17 cellular contexts compared by ENCODE assay signal in genomic region chr17:10739341-10739905, GRCh38. TPM values are rescaled to one million over a fixed set of nuclear protein-coding genes. Genes with fewer than 3 reads are reported as not detected.
DNase-seq lines count a peak whose midpoint lies in the region; ATAC-seq, FAIRE-seq and TF ChIP-seq lines count a peak whose summit lies in the region.
"Had no signal": no experiment of that assay in that cellular context is flagged by ENCODE, and none has a peak within 500 bp of the region (broad histone marks: within the 10 kb centered on the region; RNA-seq: fewer than 3 reads in every experiment).

No MANE protein-coding gene starts in this region.

- 83% methylated on average over 6 of the region's 6 CpGs; no CpG with 5 or more reads in 1 of the 2 experiments for WGBS in H1 (ENCODE audit: extremely low coverage in 1 of 2, insufficient coverage in 1 of 2, insufficient read length in 1 of 2, insufficient replicate concordance in 2 of 2, low coverage in 1 of 2, low lambda C conversion rate in 2 of 2, missing lambda C conversion rate in 1 of 2), 2 experiments
- 53 to 76% (median 64%) methylated on average over 6 of the region's 6 CpGs for WGBS in stomach, 5 donors

- H3K4me3 ChIP-seq in Karpas-422 (ENCODE audit: low read length) (no peak overlapping the region), H1 (ENCODE audit: extremely low read depth in 1 of 4, insufficient read depth in 2 of 4, low read depth in 3 of 4, low read length in 4 of 4) (no peak overlapping the region), stomach (no peak overlapping the region)

- no peak overlapping the region; the same call in 1 of the 2 replicates for H2BK5ac ChIP-seq in H1 (ENCODE audit: low read depth, low read length)

- H3K27me3 ChIP-seq in Karpas-422 (ENCODE audit: low read length) (no peaks in the 10 kb centered on the region), H1 (replicated peaks in 1 of 4; ENCODE audit: control insufficient read depth in 3 of 4, extremely low read depth in 1 of 4, insufficient read depth in 3 of 4, low read length in 3 of 4) (no peaks in the 10 kb centered on the region), stomach (no peaks in the 10 kb centered on the region)

- H2BK20ac ChIP-seq in H1 (ENCODE audit: low read length) = no peak overlapping the region

- no peak overlapping the region for H2AK5ac ChIP-seq in H1 (ENCODE audit: low read depth, low read length)

- H3K18ac ChIP-seq in H1 (ENCODE audit: extremely low read depth, low read length) = peak overlapping the region; percentile 48

- peak overlapping the region; percentile 1; the same call in 1 of the 2 replicates for H2BK15ac ChIP-seq in H1 (ENCODE audit: low read length)

- H3K4me2 ChIP-seq in Karpas-422 (ENCODE audit: low read depth, low read length, poor library complexity, severe bottlenecking) (no peak overlapping the region), H1 (ENCODE audit: insufficient read depth in 1 of 2, low read depth in 2 of 2, low read length in 2 of 2) (no peak overlapping the region)

- no peaks in the 10 kb centered on the region for H3K79me1 ChIP-seq in H1 (ENCODE audit: low read depth, low read length)

- H3K56ac ChIP-seq in H1 (replicated peaks; ENCODE audit: insufficient read length, low read depth, low read length) = no peak overlapping the region

- no peak for TF ChIP-seq RAD21 in H1 (IDR thresholded peaks at IDR 0.05 in 1 of 2, conservative IDR thresholded peaks at IDR 0.05 in 1 of 2; ENCODE audit: low read depth in 2 of 2, low read length in 2 of 2)

- H2BK12ac ChIP-seq in H1 (ENCODE audit: low read depth, low read length) = no peak overlapping the region

- H3K4me1 ChIP-seq in Karpas-422 (ENCODE audit: low read length) (no peaks in the 10 kb centered on the region), H1 (replicated peaks in 1 of 4; ENCODE audit: control insufficient read depth in 3 of 4, insufficient read depth in 4 of 4, low read length in 3 of 4) (no peaks in the 10 kb centered on the region), stomach (peaks cover 18 to 64% (median 44%) of the 10 kb centered on the region in 4 donors)

- no peak for TF ChIP-seq CTCF in H1 (IDR thresholded peaks at IDR 0.05; ENCODE audit: control extremely low read depth in 1 of 3, insufficient read depth in 1 of 3, low read depth in 1 of 3, low read length in 3 of 3)
- no peak for TF ChIP-seq CTCF in stomach (IDR thresholded peaks at IDR 0.05)
- no peak for TF ChIP-seq CTCF in RWPE1 (conservative IDR thresholded peaks at IDR 0.05; ENCODE audit: low read depth)
- TF ChIP-seq CTCF in GM13977 (IDR thresholded peaks at IDR 0.05; ENCODE audit: extremely low read depth, insufficient read depth, missing control alignments) = no peak

- no peak for TF ChIP-seq POLR2A in H1 (IDR thresholded peaks at IDR 0.05; ENCODE audit: control extremely low read depth in 1 of 2, low read depth in 2 of 2, low read length in 2 of 2)
- TF ChIP-seq POLR2A in stomach (IDR thresholded peaks at IDR 0.05) = no peak

- TF ChIP-seq EP300 in H1 (IDR thresholded peaks at IDR 0.05; ENCODE audit: borderline replicate concordance in 1 of 2, low read depth in 2 of 2, low read length in 2 of 2) = no peak
- TF ChIP-seq EP300 in stomach (IDR thresholded peaks at IDR 0.05) = no peak

- no peaks in the 10 kb centered on the region for H3K9me2 ChIP-seq in Karpas-422 (replicated peaks; ENCODE audit: insufficient read depth, low read length)

- in situ Hi-C loops in GM13977 (cut with MboI; ENCODE audit: low pct_unique_long_range_greater_than_20kb, low sequenced_read_pairs, unreplicated experiment) = no loop called here

- no peak overlapping the region for H3K4ac ChIP-seq in H1 (replicated peaks; ENCODE audit: insufficient read length, low read depth, low read length)

- H3K9me3 ChIP-seq in Karpas-422 (ENCODE audit: low read length) = no peaks in the 10 kb centered on the region
- H3K9me3 ChIP-seq in H1 (ENCODE audit: insufficient read depth in 2 of 2, low read depth in 1 of 2, low read length in 1 of 2) = no peaks in the 10 kb centered on the region
- H3K9me3 ChIP-seq in stomach = no peaks in the 10 kb centered on the region

- H3K23ac ChIP-seq in H1 (ENCODE audit: insufficient read length) = no peak overlapping the region

- H4K5ac ChIP-seq in H1 (ENCODE audit: insufficient read length, low read depth, low read length) = no peak overlapping the region

- H3K23me2 ChIP-seq in H1 (ENCODE audit: low read depth, low read length) = no peaks in the 10 kb centered on the region; the same call in 1 of the 2 replicates

- peak; percentile 15 for DNase-seq in Karpas-422
- DNase-seq in H1 (ENCODE audit: low read depth in 1 of 2, low spot score in 2 of 2) = no peak
- DNase-seq in myocyte (ENCODE audit: low read depth) = peak; percentile 22
- peak; percentile 28 for DNase-seq in stomach
- no peak for DNase-seq in RWPE1 (ENCODE audit: low spot score)
- no peak for DNase-seq in GM13977 (ENCODE audit: low spot score)
- DNase-seq: ACHN; CD4-positive, CD25-positive, alpha-beta regulatory T cell; DMS79 treated with DMSO at 0.1 percent for 48 hours; Kasumi-1; NCI-H2029; NCI-H524 had no signal

- FAIRE-seq in H1 (lab: Jason Lieb, UNC) = no peak
- FAIRE-seq: G401.6, GM12891 had no signal

- no peaks in the 10 kb centered on the region for H4K20me1 ChIP-seq in Karpas-422 (ENCODE audit: insufficient read depth, low read depth, low read length)
- H4K20me1 ChIP-seq in H1 (replicated peaks in 1 of 2; ENCODE audit: control insufficient read depth in 1 of 2, insufficient read depth in 2 of 2, low read length in 2 of 2) = no peaks in the 10 kb centered on the region

- POLR2A ChIA-PET in H1 (lab: Charles Lee; ENCODE audit: partially characterized antibody) (interaction anchor here (1.2 kb wide), 1 partner anchor 9 kb away, joined by 4 read pairs; no protein-coding TSS in a partner anchor), RWPE1 (lab: Yijun Ruan, JAX; ENCODE audit: low non-redundant PET) (no interaction called here)

- no peak overlapping the region for H2AFZ ChIP-seq in Karpas-422 (ENCODE audit: low read length)
- no peak overlapping the region for H2AFZ ChIP-seq in H1 (ENCODE audit: low read length)

- ATAC-seq in GM18519 (IDR thresholded peaks at IDR 0.05; ENCODE audit: low FRiP score, unreplicated experiment) = no peak

- no peak overlapping the region for H4K91ac ChIP-seq in H1 (replicated peaks; ENCODE audit: insufficient read length, low read length)

- CTCF ChIA-PET in H1 (lab: Charles Lee; ENCODE audit: partially characterized antibody) = interaction anchor here (0.6 to 8.1 kb wide), 9 partner anchors 14 to 1241 kb away, joined by 3 to 88 read pairs (median 3); no protein-coding TSS in a partner anchor
- CTCF ChIA-PET in RWPE1 (lab: Yijun Ruan, JAX) = interaction anchor here (1.3 kb wide), 1 partner anchor 106 kb away, joined by 3 read pairs; no protein-coding TSS in a partner anchor

- H4K8ac ChIP-seq in H1 (ENCODE audit: extremely low read depth, insufficient read depth, low read length) = no peak overlapping the region

- H3K36me3 ChIP-seq in Karpas-422 (ENCODE audit: insufficient read depth, low read length) (no peaks in the 10 kb centered on the region), H1 (ENCODE audit: control insufficient read depth in 2 of 4, insufficient read depth in 4 of 4, low read length in 3 of 4) (no peaks in the 10 kb centered on the region), stomach (no peaks in the 10 kb centered on the region)

- H3K27ac ChIP-seq in Karpas-422 (ENCODE audit: low read length) (no peak overlapping the region), H1 (ENCODE audit: low read depth, low read length) (no peak overlapping the region), stomach (peak overlapping the region in 4 of 5 donors; percentile 2 to 79 (median 70)), RWPE1 (no peak overlapping the region)

- H2BK120ac ChIP-seq in H1 (replicated peaks; ENCODE audit: low read depth, low read length) = no peak overlapping the region

- H3K79me2 ChIP-seq in Karpas-422 (ENCODE audit: low read length) (no peaks in the 10 kb centered on the region), H1 (ENCODE audit: control insufficient read depth in 1 of 2, insufficient read depth in 2 of 2, low read length in 2 of 2) (no peaks in the 10 kb centered on the region)

- intact Hi-C loops in stomach (cut with DNase I; ENCODE audit: low total_unique reads) = loop anchor here (5.0 kb wide), 1 partner anchor 108 kb away; no protein-coding TSS in a partner anchor

- H3K9ac ChIP-seq in Karpas-422 (ENCODE audit: low read length) = no peak overlapping the region
- no peak overlapping the region for H3K9ac ChIP-seq in H1 (replicated peaks in 1 of 4; ENCODE audit: extremely low read depth in 1 of 4, low read depth in 3 of 4, low read length in 3 of 4)

- H3K14ac ChIP-seq in H1 (ENCODE audit: insufficient read length) = no peak overlapping the region

RNA-seq across cellular contexts. Expression of gene TMEM220, which starts 9.6 kb away (rescaled TPM):
- not detected in 2 replicates for total RNA-seq in Karpas-422 (2014; rRNA removed; shearing (Covaris generic); ENCODE audit: low replicate concordance)
- total RNA-seq in H1 (2021; fragmentation: NEBNext Ultra II Directional; extraction: Animal tissue kit (Norgen Biotek cat#: 25700)) = 3.8 and 4.2 TPM in 2 replicates
- polyA plus RNA-seq in H1 (2011; rRNA removed) (2.8 and 4.1 TPM in 2 replicates), stomach (1 to 10 TPM; 6.0 to 8.3 (median 7.9) TPM)
- polyA plus RNA-seq in H1 (2011; cell fraction: cytosol; rRNA removed) = 2.7 TPM
- 1.8 TPM for polyA plus RNA-seq in H1 (2011; cell fraction: nucleus; rRNA removed)
- polyA plus RNA-seq in H1 (2012, experiment 1 of 2) = 3.6 to 8.5 TPM (median 4.9 TPM) in 4 replicates
- 1.5 TPM for polyA plus RNA-seq in H1 (2012, experiment 2 of 2)
- polyA plus RNA-seq in H1 (2013, experiment 1 of 2) = 7.0 TPM
- 6.6 TPM for polyA plus RNA-seq in H1 (2013, experiment 2 of 2)
- polyA minus RNA-seq in H1 (2011; rRNA and poly(A)+ RNA removed) = 5.2 and 5.4 TPM in 2 replicates
- polyA minus RNA-seq in H1 (2011; cell fraction: cytosol; rRNA and poly(A)+ RNA removed) = 1.5 TPM
- polyA minus RNA-seq in H1 (2011; cell fraction: nucleus; rRNA and poly(A)+ RNA removed) = 6.1 TPM
- total RNA-seq in myocyte (3.3 TPM in 2 replicates), stomach (10 to 100 TPM in 1 of 5 donors, 1 to 10 TPM in 2, not detected in 2; 4.9 to 14.1 (median 9.4) TPM)
- polyA plus RNA-seq in myocyte (2012) = 0.96 TPM
- total RNA-seq: H4, OCI-LY7 had no signal

RNA-seq across cellular contexts. Expression of gene ADPRM, which starts 42.0 kb away (rescaled TPM):
- 4.7 and 7.8 TPM in 2 replicates for total RNA-seq in Karpas-422 (2014; rRNA removed; shearing (Covaris generic); ENCODE audit: low replicate concordance)
- total RNA-seq in H1 (2021; fragmentation: NEBNext Ultra II Directional; extraction: Animal tissue kit (Norgen Biotek cat#: 25700)) = 6.0 and 6.7 TPM in 2 replicates
- 4.6 and 7.9 TPM in 2 replicates for polyA plus RNA-seq in H1 (2011; rRNA removed)
- 7.0 TPM for polyA plus RNA-seq in H1 (2011; cell fraction: cytosol; rRNA removed)
- 2.3 TPM for polyA plus RNA-seq in H1 (2011; cell fraction: nucleus; rRNA removed)
- 6.5 to 10.8 TPM (median 7.0 TPM) in 4 replicates for polyA plus RNA-seq in H1 (2012, experiment 1 of 2)
- 0.98 TPM for polyA plus RNA-seq in H1 (2012, experiment 2 of 2)
- 6.1 TPM for polyA plus RNA-seq in H1 (2013, experiment 1 of 2)
- 5.7 TPM for polyA plus RNA-seq in H1 (2013, experiment 2 of 2)
- polyA minus RNA-seq in H1 (2011; rRNA and poly(A)+ RNA removed) = 7.6 and 10.8 TPM in 2 replicates
- polyA minus RNA-seq in H1 (2011; cell fraction: cytosol; rRNA and poly(A)+ RNA removed) = 3.4 TPM
- polyA minus RNA-seq in H1 (2011; cell fraction: nucleus; rRNA and poly(A)+ RNA removed) = 8.0 TPM
- total RNA-seq in myocyte = 20.2 and 22.2 TPM in 2 replicates
- polyA plus RNA-seq in myocyte (2012) = 10.0 TPM
- total RNA-seq in stomach = 10 to 100 TPM in 1 of 5 donors, 1 to 10 TPM in 2, under 1 TPM in 1, not detected in 1; 0.87 to 16.0 (median 3.9) TPM
- 10 to 100 TPM; 11.0 to 24.4 (median 12.1) TPM for polyA plus RNA-seq in stomach

RNA-seq across cellular contexts. Expression of gene SCO1, which starts 42.1 kb away (rescaled TPM):
- 39.7 and 51.5 TPM in 2 replicates for total RNA-seq in Karpas-422 (2014; rRNA removed; shearing (Covaris generic); ENCODE audit: low replicate concordance)
- 60.3 and 61.8 TPM in 2 replicates for total RNA-seq in H1 (2021; fragmentation: NEBNext Ultra II Directional; extraction: Animal tissue kit (Norgen Biotek cat#: 25700))
- 16.6 and 18.7 TPM in 2 replicates for polyA plus RNA-seq in H1 (2011; rRNA removed)
- polyA plus RNA-seq in H1 (2011; cell fraction: cytosol; rRNA removed) = 24.3 TPM
- polyA plus RNA-seq in H1 (2011; cell fraction: nucleus; rRNA removed) = 34.1 TPM
- polyA plus RNA-seq in H1 (2012, experiment 1 of 2) = 26.2 to 37.1 TPM (median 31.3 TPM) in 4 replicates
- polyA plus RNA-seq in H1 (2012, experiment 2 of 2) = 7.5 TPM
- 24.2 TPM for polyA plus RNA-seq in H1 (2013, experiment 1 of 2)
- polyA plus RNA-seq in H1 (2013, experiment 2 of 2) = 28.4 TPM
- 19.4 and 25.1 TPM in 2 replicates for polyA minus RNA-seq in H1 (2011; rRNA and poly(A)+ RNA removed)
- polyA minus RNA-seq in H1 (2011; cell fraction: cytosol; rRNA and poly(A)+ RNA removed) = 36.3 TPM
- 74.1 TPM for polyA minus RNA-seq in H1 (2011; cell fraction: nucleus; rRNA and poly(A)+ RNA removed)
- 49.0 and 53.8 TPM in 2 replicates for total RNA-seq in myocyte
- 27.9 TPM for polyA plus RNA-seq in myocyte (2012)
- total RNA-seq in stomach = 10 to 100 TPM in 4 of 5 donors, 1 to 10 TPM in 1; 9.4 to 61.1 (median 23.5) TPM
- 10 to 100 TPM in 2 of 3 donors, 1 to 10 TPM in 1; 8.0 to 12.9 (median 10.7) TPM for polyA plus RNA-seq in stomach

Comparison
In these comparisons a context has a peak if more than half of its experiments do, and no peak if none do; other contexts are left out.
1. DNase-seq: peak in Karpas-422 (single experiment), myocyte (single experiment) and stomach (single experiment); none in H1 (0 of 2), RWPE1 (single experiment) and GM13977 (single experiment).
2. H3K27ac ChIP-seq: peak in stomach (4 of 5); none in Karpas-422 (single experiment), H1 (single experiment) and RWPE1 (single experiment).